In genomic region chr7:46603296-46603701, GRCh38 we compare ENCODE assay signal across 15 cellular contexts.
DNase-seq lines count a peak whose midpoint lies in the region; TF ChIP-seq lines count a peak whose summit lies in the region.
"Had no signal": no experiment of that assay in that cellular context is flagged by ENCODE, and none has a peak within 500 bp of the region (broad histone marks: within the 10 kb centered on the region; RNA-seq: fewer than 3 reads in every experiment).

No MANE protein-coding gene starts in this region.

- no peak overlapping the region for H4K8ac ChIP-seq in mesendoderm (ENCODE audit: low read depth, low read length)

- H3K4ac ChIP-seq in mesendoderm (ENCODE audit: low read depth, low read length), result no peak overlapping the region

- no peaks in the 10 kb centered on the region for H3K79me2 ChIP-seq in mesendoderm (ENCODE audit: control insufficient read depth, insufficient read depth, low read length)

- peaks cover 67% of the 10 kb centered on the region for H3K4me1 Mint-ChIP-seq in mesothelial cell of epicardium
- H3K4me1 Mint-ChIP-seq: activated naive CD4-positive, alpha-beta T cell treated with anti-CD3 and anti-CD28 coated beads, Interleukin-2, amount 10 ng/mL, durations not matched to agents 7 days and 5 days had no signal

- H3K4me3 ChIP-seq in Peyer's patch (no peak overlapping the region), foreskin fibroblast (ENCODE audit: low read depth in 1 of 2, low read length in 2 of 2) (no peak overlapping the region), suprapubic skin (no peak overlapping the region), mesendoderm (ENCODE audit: low read length) (no peak overlapping the region)
- H3K4me3 ChIP-seq: HAP-1 had no signal

- TF ChIP-seq CTCF in Peyer's patch (IDR thresholded peaks at IDR 0.05) (no peak), foreskin fibroblast (IDR thresholded peaks at IDR 0.05; ENCODE audit: low read depth, low read length) (no peak), mesothelial cell of epicardium (IDR thresholded peaks at IDR 0.05; ENCODE audit: unreplicated experiment) (no peak), suprapubic skin (IDR thresholded peaks at IDR 0.05) (no peak)

- H3K27me3 Mint-ChIP-seq in mesothelial cell of epicardium (ENCODE audit: low read depth), result no peaks in the 10 kb centered on the region
- H3K27me3 Mint-ChIP-seq: activated naive CD4-positive, alpha-beta T cell treated with anti-CD3 and anti-CD28 coated beads, Interleukin-2, amount 10 ng/mL, durations not matched to agents 7 days and 5 days had no signal

- DNase-seq in Peyer's patch, result no peak
- DNase-seq in foreskin fibroblast, result peak; percentile 12 to 36
- no peak for DNase-seq in mesothelial cell of epicardium (ENCODE audit: low spot score in 2 of 2, unreplicated experiment in 2 of 2)
- DNase-seq in suprapubic skin (ENCODE audit: low spot score in 2 of 2), result peak in 1 of 2 donors; percentile 69
- DNase-seq in AML-193 (lab: John Stamatoyannopoulos, UW), result no peak
- DNase-seq in germinal center (ENCODE audit: low spot score), result no peak
- no peak for DNase-seq in mesendoderm
- DNase-seq in activated CD4-positive, CD25-positive, alpha-beta regulatory T cell (lab: John Stamatoyannopoulos, UW), result no peak
- DNase-seq: activated naive CD4-positive, alpha-beta T cell treated with anti-CD3 and anti-CD28 coated beads, Interleukin-2, amount 10 ng/mL, durations not matched to agents 7 days and 5 days; cerebellar nuclear complex; DMS 273 treated with DMSO at 0.1 percent for 48 hours; NCI-H1417; stimulated activated naive CD4-positive, alpha-beta T cell treated with Interleukin-2 at 50 U/mL for 16 hours; WERI-Rb-1 had no signal

- no peak overlapping the region for H3K56ac ChIP-seq in mesendoderm (ENCODE audit: low read length)

- no peak for TF ChIP-seq POLR2A in Peyer's patch (IDR thresholded peaks at IDR 0.05)
- no peak for TF ChIP-seq POLR2A in suprapubic skin (IDR thresholded peaks at IDR 0.05)

- H3K9me3 ChIP-seq in Peyer's patch, result no peaks in the 10 kb centered on the region
- H3K9me3 ChIP-seq in suprapubic skin, result no peaks in the 10 kb centered on the region
- H3K9me3 ChIP-seq: HAP-1 had no signal

- H3K79me1 ChIP-seq in mesendoderm (ENCODE audit: low read length), result no peaks in the 10 kb centered on the region

- H3K27me3 ChIP-seq in Peyer's patch (no peaks in the 10 kb centered on the region), suprapubic skin (no peaks in the 10 kb centered on the region), mesendoderm (ENCODE audit: insufficient read depth, low read length, poor library complexity) (no peaks in the 10 kb centered on the region)

- H3K9me3 Mint-ChIP-seq in mesothelial cell of epicardium, result no peaks in the 10 kb centered on the region
- H3K9me3 Mint-ChIP-seq: activated naive CD4-positive, alpha-beta T cell treated with anti-CD3 and anti-CD28 coated beads, Interleukin-2, amount 10 ng/mL, durations not matched to agents 7 days and 5 days had no signal

- peaks cover 0 to 5% (median 0%) of the 10 kb centered on the region in 4 donors for H3K4me1 ChIP-seq in Peyer's patch
- peaks cover 18% of the 10 kb centered on the region for H3K4me1 ChIP-seq in suprapubic skin
- H3K4me1 ChIP-seq in mesendoderm (ENCODE audit: control insufficient read depth, low read depth, low read length), result no peaks in the 10 kb centered on the region
- H3K4me1 ChIP-seq: HAP-1 had no signal

- H3K4me3 Mint-ChIP-seq in mesothelial cell of epicardium, result no peak overlapping the region
- H3K4me3 Mint-ChIP-seq: activated naive CD4-positive, alpha-beta T cell treated with anti-CD3 and anti-CD28 coated beads, Interleukin-2, amount 10 ng/mL, durations not matched to agents 7 days and 5 days had no signal

- no peak for TF ChIP-seq EP300 in suprapubic skin (IDR thresholded peaks at IDR 0.05)

- no peak overlapping the region for H3K4me2 ChIP-seq in mesendoderm (ENCODE audit: low read length)

- H3K36me3 ChIP-seq in Peyer's patch, result no peaks in the 10 kb centered on the region
- H3K36me3 ChIP-seq in suprapubic skin, result no peaks in the 10 kb centered on the region
- no peaks in the 10 kb centered on the region for H3K36me3 ChIP-seq in mesendoderm (ENCODE audit: control insufficient read depth, insufficient read depth, low read length)
- H3K36me3 ChIP-seq: HAP-1, WERI-Rb-1 had no signal

- H4K5ac ChIP-seq in mesendoderm (ENCODE audit: low read length), result no peak overlapping the region

- H2BK15ac ChIP-seq in mesendoderm (replicated peaks; ENCODE audit: low read depth), result no peak overlapping the region

- H3K27ac ChIP-seq in Peyer's patch, result peak overlapping the region; percentile 36 to 79 (median 57)
- peak overlapping the region; percentile 75 for H3K27ac ChIP-seq in suprapubic skin
- no peak overlapping the region for H3K27ac ChIP-seq in mesendoderm (ENCODE audit: low read depth, low read length)
- H3K27ac ChIP-seq: WERI-Rb-1 had no signal

- H2AK5ac ChIP-seq in mesendoderm (ENCODE audit: low read length), result no peak overlapping the region

- H3K23ac ChIP-seq in mesendoderm (ENCODE audit: low read length), result no peak overlapping the region

- H3K27ac Mint-ChIP-seq in mesothelial cell of epicardium, result peak overlapping the region; percentile 96
- H3K27ac Mint-ChIP-seq: activated naive CD4-positive, alpha-beta T cell treated with anti-CD3 and anti-CD28 coated beads, Interleukin-2, amount 10 ng/mL, durations not matched to agents 7 days and 5 days had no signal

- no peaks in the 10 kb centered on the region for H3K36me3 Mint-ChIP-seq in mesothelial cell of epicardium
- H3K36me3 Mint-ChIP-seq: activated naive CD4-positive, alpha-beta T cell treated with anti-CD3 and anti-CD28 coated beads, Interleukin-2, amount 10 ng/mL, durations not matched to agents 7 days and 5 days had no signal

- 45% methylated on average over 3 of the region's 7 CpGs for WGBS in suprapubic skin
- WGBS in mesendoderm (ENCODE audit: extremely low coverage, insufficient coverage, low lambda C conversion rate), result no CpG with 5 or more reads among the region's 7 CpGs

- no peak overlapping the region for H2BK120ac ChIP-seq in mesendoderm (ENCODE audit: low read depth, low read length)

- no peak overlapping the region for H3K18ac ChIP-seq in mesendoderm (ENCODE audit: low read length)

- H3K9ac ChIP-seq in mesendoderm (ENCODE audit: low read length), result no peak overlapping the region

- no peak overlapping the region for H2BK5ac ChIP-seq in mesendoderm (ENCODE audit: low read length)

Comparison
In these comparisons a context has a peak if more than half of its experiments do, and no peak if none do; other contexts are left out.
1. DNase-seq: peak in foreskin fibroblast (2 of 2); none in Peyer's patch (0 of 3), mesothelial cell of epicardium (0 of 2), AML-193 (0 of 2), germinal center (single experiment), mesendoderm (single experiment) and activated CD4-positive, CD25-positive, alpha-beta regulatory T cell (0 of 4).